Comparison of ENCODE assay signal across 23 cellular contexts in the genomic region with DNA sequence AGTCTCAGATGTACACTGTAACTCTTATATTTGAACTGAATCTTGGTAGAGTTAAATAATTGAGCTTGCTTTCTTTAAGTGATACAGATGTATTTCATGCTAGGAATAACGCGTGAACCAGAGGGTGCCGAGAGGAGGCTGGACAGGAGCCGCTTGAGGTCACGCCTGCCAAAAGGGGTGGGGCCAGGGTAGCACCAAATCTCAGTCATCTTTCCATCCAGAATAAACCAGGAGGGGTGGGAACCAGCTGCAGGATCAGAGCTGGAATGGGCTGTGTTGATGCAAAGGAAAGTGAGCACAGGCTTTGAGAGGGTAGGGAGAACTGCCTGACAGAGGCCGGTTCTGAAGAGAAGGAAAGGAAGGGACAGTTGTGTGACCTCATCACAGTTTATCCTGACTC.
DNase-seq lines count a peak whose midpoint lies in the region; ATAC-seq and TF ChIP-seq lines count a peak whose summit lies in the region.
"Had no signal": no experiment of that assay in that cellular context is flagged by ENCODE, and none has a peak within 500 bp of the region (broad histone marks: within the 10 kb centered on the region; RNA-seq: fewer than 3 reads in every experiment).

No MANE protein-coding gene starts in this region.

- no peak for TF ChIP-seq CTCF in uterus (IDR thresholded peaks at IDR 0.05)

- H3K9me3 ChIP-seq in right cardiac atrium (ENCODE audit: control insufficient read depth, low read length) = no peaks in the 10 kb centered on the region
- H3K9me3 ChIP-seq in uterus = no peaks in the 10 kb centered on the region
- H3K9me3 ChIP-seq: A549, BE2C, HAP-1 had no signal

- no peak for TF ChIP-seq POLR2A in uterus (IDR thresholded peaks at IDR 0.05)

- H3K27me3 ChIP-seq in right cardiac atrium (ENCODE audit: control insufficient read depth, insufficient read depth) (no peaks in the 10 kb centered on the region), uterus (no peaks in the 10 kb centered on the region)
- H3K27me3 ChIP-seq: BE2C; BLaER1 treated with 17β-estradiol and CSF1 and Interleukin-3, amounts not matched to agents 10 nM and 100 nM had no signal

- DNase-seq in Right ventricle myocardium superior (peak; percentile 73), cardiac septum (ENCODE audit: low spot score) (no peak), left cardiac atrium (peak; percentile 33), right cardiac atrium (peak; percentile 46 to 88 (median 85)), sciatic nerve (ENCODE audit: low spot score) (no peak), uterus (no peak), NCI-H2227 (lab: John Stamatoyannopoulos, UW; ENCODE audit: unreplicated experiment) (no peak)
- DNase-seq: 8988T; ACHN; AML-193; BE2C; Calu3; CD4-positive, alpha-beta T cell; CD8-positive, alpha-beta memory T cell; DMS53; DMS79 treated with DMSO at 0.1 percent for 48 hours; GF-D8; GOT3; HFFc6 had no signal

- H3K27ac ChIP-seq in right cardiac atrium (ENCODE audit: low read length) = no peak overlapping the region
- H3K27ac ChIP-seq in uterus = no peak overlapping the region
- H3K27ac ChIP-seq: A549; BLaER1 treated with 17β-estradiol and CSF1 and Interleukin-3, amounts not matched to agents 10 nM and 100 nM had no signal

- no peaks in the 10 kb centered on the region for H3K36me3 ChIP-seq in uterus
- H3K36me3 ChIP-seq: BE2C, HAP-1 had no signal

- peaks cover 2% of the 10 kb centered on the region for H3K4me1 ChIP-seq in right cardiac atrium (ENCODE audit: control insufficient read depth, insufficient read depth, low read length)
- H3K4me1 ChIP-seq in uterus = no peaks in the 10 kb centered on the region
- H3K4me1 ChIP-seq: A549, BE2C, HAP-1 had no signal

- no peak overlapping the region for H3K4me3 ChIP-seq in right cardiac atrium (ENCODE audit: low read length)
- no peak overlapping the region for H3K4me3 ChIP-seq in uterus
- H3K4me3 ChIP-seq: A549; BLaER1 treated with 17β-estradiol and CSF1 and Interleukin-3, amounts not matched to agents 10 nM and 100 nM; HAP-1 had no signal

- 39% methylated on average over 6 of the region's 6 CpGs for WGBS in right cardiac atrium

- ATAC-seq in Right ventricle myocardium superior (ENCODE audit: poor library complexity) (peak; percentile 73), left cardiac atrium (peak; percentile 40 to 59), right cardiac atrium (peak; percentile 58 to 78), sciatic nerve (peak; percentile 51), HG03045 (IDR thresholded peaks at IDR 0.05; ENCODE audit: unreplicated experiment) (no peak)
- ATAC-seq: A549 had no signal

- intact Hi-C loops in Right ventricle myocardium superior (cut with DNase I) (no loop called here), cardiac septum (cut with DNase I) (no loop called here), left cardiac atrium (cut with DNase I) (no loop called here), right cardiac atrium (cut with DNase I) (no loop called here), sciatic nerve (cut with DNase I) (no loop called here), uterus (cut with DNase I; ENCODE audit: low total_unique reads) (no loop called here)

Comparison
In these comparisons a context has a peak if more than half of its experiments do, and no peak if none do; other contexts are left out.
1. DNase-seq: peak in Right ventricle myocardium superior (single experiment), left cardiac atrium (single experiment) and right cardiac atrium (3 of 3); none in cardiac septum (single experiment), sciatic nerve (single experiment), uterus (0 of 2) and NCI-H2227 (single experiment).